Comparison of ENCODE assay signal across 25 cellular contexts in the genomic region with DNA sequence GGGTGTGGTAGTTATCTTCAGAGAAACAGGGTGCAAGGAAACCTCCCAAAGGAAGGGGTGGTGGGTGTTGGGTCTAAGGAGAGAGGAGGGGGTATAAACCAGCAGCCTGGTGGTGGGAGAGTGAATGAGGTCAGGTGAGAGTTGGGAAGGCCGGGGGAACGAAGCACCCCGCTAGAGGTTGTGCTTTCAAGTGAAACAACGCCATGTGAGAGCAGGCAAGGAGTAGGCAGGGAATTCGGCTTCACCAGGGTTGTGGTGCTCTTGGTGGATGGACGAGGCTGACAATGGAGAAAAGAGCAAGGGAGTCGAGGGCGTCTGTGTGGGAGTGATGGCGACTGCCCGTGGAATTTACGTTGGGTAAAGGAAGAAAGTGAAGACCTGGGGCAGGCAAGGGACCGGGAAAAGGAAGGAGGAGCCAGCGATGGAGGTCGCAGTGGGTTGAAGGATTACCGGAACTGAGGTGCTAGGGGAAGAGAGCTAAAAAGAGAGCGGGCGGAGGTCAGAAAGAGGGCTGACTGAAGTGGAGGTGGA. TPM values are rescaled to one million over a fixed set of nuclear protein-coding genes. Genes with fewer than 3 reads are reported as not detected.
A peak's percentile ranks its signal among the peaks of the same experiment; 100 is the strongest.
DNase-seq lines count a peak whose midpoint lies in the region; ATAC-seq, FAIRE-seq and TF ChIP-seq lines count a peak whose summit lies in the region.
"Had no signal": no experiment of that assay in that cellular context is flagged by ENCODE, and none has a peak within 500 bp of the region (broad histone marks: within the 10 kb centered on the region; RNA-seq: fewer than 3 reads in every experiment).

No MANE protein-coding gene starts in this region.

- H3K9me3 Mint-ChIP-seq in T-helper 2 cell treated with Interferon-gamma antibody and Interleukin-4, amounts not matched to agents 5 μg/mL and 100 μg/mL, for 36 hours, result no peaks in the 10 kb centered on the region
- peaks cover 6% of the 10 kb centered on the region for H3K9me3 Mint-ChIP-seq in endothelial cell (ENCODE audit: unreplicated experiment)

- H3K27me3 Mint-ChIP-seq in T-helper 2 cell treated with Interferon-gamma antibody and Interleukin-4, amounts not matched to agents 5 μg/mL and 100 μg/mL, for 36 hours (ENCODE audit: low read depth), result peaks cover 53% of the 10 kb centered on the region
- H3K27me3 Mint-ChIP-seq in endothelial cell (ENCODE audit: unreplicated experiment), result peaks cover 26% of the 10 kb centered on the region

- no peak overlapping the region for H3K4me3 Mint-ChIP-seq in T-helper 2 cell treated with Interferon-gamma antibody and Interleukin-4, amounts not matched to agents 5 μg/mL and 100 μg/mL, for 36 hours
- peak overlapping the region; percentile 78 for H3K4me3 Mint-ChIP-seq in endothelial cell (ENCODE audit: unreplicated experiment)

- ATAC-seq in GM21825 (IDR thresholded peaks at IDR 0.05; ENCODE audit: unreplicated experiment), result no peak
- ATAC-seq: mucosa of descending colon, right lobe of liver, Right ventricle myocardium inferior had no signal

- no peak for TF ChIP-seq POLR2A in H54 (IDR thresholded peaks at IDR 0.05; ENCODE audit: low read depth, low read length)

- no peak for FAIRE-seq in H54 (lab: Jason Lieb, UNC)
- FAIRE-seq: TTC549 had no signal

- no peak for TF ChIP-seq CTCF in endothelial cell (IDR thresholded peaks at IDR 0.05; ENCODE audit: unreplicated experiment)

- H3K27ac Mint-ChIP-seq in T-helper 2 cell treated with Interferon-gamma antibody and Interleukin-4, amounts not matched to agents 5 μg/mL and 100 μg/mL, for 36 hours, result no peak overlapping the region
- H3K27ac Mint-ChIP-seq in endothelial cell (ENCODE audit: unreplicated experiment), result peak overlapping the region; percentile 53

- peaks cover 14% of the 10 kb centered on the region for H3K4me1 Mint-ChIP-seq in T-helper 2 cell treated with Interferon-gamma antibody and Interleukin-4, amounts not matched to agents 5 μg/mL and 100 μg/mL, for 36 hours (ENCODE audit: low read depth)
- peaks cover 29% of the 10 kb centered on the region for H3K4me1 Mint-ChIP-seq in endothelial cell (ENCODE audit: unreplicated experiment)

- H3K36me3 Mint-ChIP-seq in T-helper 2 cell treated with Interferon-gamma antibody and Interleukin-4, amounts not matched to agents 5 μg/mL and 100 μg/mL, for 36 hours (ENCODE audit: low read depth), result peaks cover 2% of the 10 kb centered on the region
- peaks cover 17% of the 10 kb centered on the region for H3K36me3 Mint-ChIP-seq in endothelial cell (ENCODE audit: low read depth, unreplicated experiment)

- peak; percentile 2 for DNase-seq in T-helper 2 cell treated with Interferon-gamma antibody and Interleukin-4, amounts not matched to agents 5 μg/mL and 100 μg/mL, for 36 hours (ENCODE audit: low spot score)
- DNase-seq in T-helper 2 cell (no peak), endothelial cell (ENCODE audit: low spot score) (no peak), left kidney (ENCODE audit: low read depth, low spot score) (peak; percentile 49), retina (peak; percentile 7), H54 (ENCODE audit: insufficient read length, low spot score) (no peak), hypothalamus (lab: John Stamatoyannopoulos, UW) (no peak)
- DNase-seq: 8988T, AML-193, Calu3, colonic mucosa, KG1, left ventricle myocardium inferior, mucosa of descending colon, MV-4-11, NCI-H187 treated with DMSO at 0.1 percent for 48 hours, NCI-H345, OCI-M1, right lobe of liver, substantia nigra had no signal

RNA-seq across cellular contexts. Expression of a gene that starts 2.1 kb away (rescaled TPM):
- not detected for total RNA-seq in endothelial cell (ENCODE audit: unreplicated experiment)
- total RNA-seq: colonic mucosa, left ventricle myocardium inferior, mucosa of descending colon, osteocyte, right lobe of liver, Right ventricle myocardium inferior, vagina had no signal

RNA-seq across cellular contexts. Expression of a gene that starts 29.7 kb away (rescaled TPM):
- 5.1 TPM for total RNA-seq in endothelial cell (ENCODE audit: unreplicated experiment)

Comparison
In these comparisons a context has a peak if more than half of its experiments do, and no peak if none do; other contexts are left out.
1. DNase-seq: peak in T-helper 2 cell treated with Interferon-gamma antibody and Interleukin-4, amounts not matched to agents 5 μg/mL and 100 μg/mL, for 36 hours (single experiment), left kidney (single experiment) and retina (single experiment); none in T-helper 2 cell (0 of 5), endothelial cell (single experiment), H54 (single experiment) and hypothalamus (0 of 51).